In the genomic region with DNA sequence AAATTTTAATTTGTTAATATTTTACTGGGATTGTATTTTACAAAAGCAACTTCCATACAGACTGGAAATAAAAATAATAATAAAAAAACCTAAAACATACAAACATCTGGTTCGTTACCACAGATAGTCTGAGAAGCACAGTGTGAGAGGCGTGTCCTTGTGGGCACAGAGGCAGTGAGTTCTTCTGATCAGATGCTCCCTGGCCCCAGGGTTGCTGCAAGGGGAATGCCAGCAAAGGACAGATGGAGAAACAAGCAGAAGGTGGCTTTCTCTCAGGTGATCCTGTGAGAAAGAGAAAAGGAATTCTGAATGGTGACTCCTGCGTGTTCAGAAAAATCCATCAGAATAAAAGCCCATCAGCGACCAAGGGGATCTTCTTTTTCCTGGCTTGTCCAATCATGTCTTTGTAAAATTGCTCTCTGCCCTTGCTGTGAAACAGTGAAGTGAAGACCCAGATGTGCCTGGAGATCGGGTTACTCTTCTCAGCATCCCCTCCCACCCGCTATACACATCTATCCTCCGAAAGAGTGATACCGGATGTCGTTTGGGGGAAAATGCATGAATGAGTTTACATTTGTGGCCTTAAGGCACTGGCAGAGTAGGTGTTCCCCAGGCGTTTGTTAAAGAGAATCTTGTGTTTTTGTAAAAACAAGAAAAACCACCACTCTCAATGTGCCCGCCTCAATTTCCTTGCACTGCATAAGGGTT, we compare ENCODE assay signal across 15 cellular contexts.
"Had no signal": no experiment of that assay in that cellular context is flagged by ENCODE, and none has a peak within 500 bp of the region (broad histone marks: within the 10 kb centered on the region; RNA-seq: fewer than 3 reads in every experiment).

No MANE protein-coding gene starts in this region.

- H3K9me3 ChIP-seq: esophagus muscularis mucosa, psoas muscle, sigmoid colon had no signal

- H3K27me3 ChIP-seq: sigmoid colon had no signal

- H3K27ac ChIP-seq: esophagus muscularis mucosa, psoas muscle, sigmoid colon had no signal

- FAIRE-seq: colon had no signal

- ATAC-seq: activated CD8-positive, alpha-beta T cell treated with anti-CD3 and anti-CD28 coated beads, Interleukin-2, amount 10 ng/mL, durations not matched to agents 7 days and 5 days; activated naive CD8-positive, alpha-beta T cell treated with anti-CD3 and anti-CD28 coated beads, Interleukin-2, amount 50 U/mL, for 24 hours; left colon; naive thymus-derived CD4-positive, alpha-beta T cell; psoas muscle had no signal

- H3K4me1 ChIP-seq: esophagus muscularis mucosa, psoas muscle had no signal

- H3K36me3 ChIP-seq: esophagus muscularis mucosa, sigmoid colon had no signal

- H3K4me3 ChIP-seq: esophagus muscularis mucosa, psoas muscle, sigmoid colon had no signal

- DNase-seq: activated CD4-positive, alpha-beta T cell treated with anti-CD3 and anti-CD28 coated beads for 48 hours; activated CD8-positive, alpha-beta memory T cell treated with anti-CD3 and anti-CD28 coated beads, Interleukin-2, amount 50 U/mL, for 48 hours; activated CD8-positive, alpha-beta T cell treated with anti-CD3 and anti-CD28 coated beads, Interleukin-2, amount 10 ng/mL, durations not matched to agents 7 days and 5 days; activated naive CD4-positive, alpha-beta T cell; activated naive CD8-positive, alpha-beta T cell treated with anti-CD3 and anti-CD28 coated beads, Interleukin-2, amount 50 U/mL, for 24 hours; glutamatergic neuron; left colon; naive thymus-derived CD4-positive, alpha-beta T cell; psoas muscle; sigmoid colon; stimulated activated CD4-positive, alpha-beta T cell treated with anti-CD3 and anti-CD28 coated beads, Interleukin-2, amount 100 ng/mL, for 24 hours; stimulated activated naive CD4-positive, alpha-beta T cell treated with Interleukin-2 at 50 U/mL for 16 hours; trophoblast cell had no signal
